ENCODE assay signal across 14 cellular contexts in the genomic region with DNA sequence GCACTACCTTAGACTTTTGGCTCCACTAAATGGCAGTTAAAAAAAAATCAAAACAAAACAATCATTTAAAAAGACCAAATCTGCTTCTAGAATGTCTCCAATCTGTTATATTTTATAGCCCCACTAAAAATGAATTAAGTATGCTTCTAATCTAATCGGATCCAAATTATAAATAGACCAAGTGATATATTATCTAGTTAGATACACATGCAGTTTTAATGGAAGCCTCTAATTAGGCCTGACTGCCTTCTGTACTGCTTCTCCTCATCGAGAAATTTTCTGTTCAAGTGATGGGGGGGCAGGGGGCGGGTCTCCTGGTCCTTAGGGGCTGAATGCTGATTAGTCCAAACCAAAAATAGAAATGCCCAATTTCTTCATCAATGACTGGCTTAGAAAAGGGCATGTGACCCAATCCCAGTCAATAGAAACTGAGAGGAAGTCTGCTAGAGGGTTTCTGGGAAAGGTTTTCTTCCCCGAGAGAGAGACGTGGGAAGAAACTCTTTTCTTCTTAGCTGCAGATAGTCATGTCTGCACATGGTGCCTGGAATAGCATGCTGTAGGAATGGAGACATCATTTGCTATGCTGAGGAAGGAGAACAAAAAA. TPM values are rescaled to one million over a fixed set of nuclear protein-coding genes. Genes with fewer than 3 reads are reported as not detected.
DNase-seq lines count a peak whose midpoint lies in the region; ATAC-seq and TF ChIP-seq lines count a peak whose summit lies in the region.
"Had no signal": no experiment of that assay in that cellular context is flagged by ENCODE, and none has a peak within 500 bp of the region (broad histone marks: within the 10 kb centered on the region; RNA-seq: fewer than 3 reads in every experiment).

No MANE protein-coding gene starts in this region.

- H3K4me2 ChIP-seq in OCI-LY7 (ENCODE audit: low read length) = peak overlapping the region; percentile 63

- H3K36me3 Mint-ChIP-seq in chondrocyte (ENCODE audit: low read depth) = peaks cover 2% of the 10 kb centered on the region
- no peaks in the 10 kb centered on the region for H3K36me3 Mint-ChIP-seq in CD4-positive, alpha-beta T cell (ENCODE audit: low read depth)
- H3K36me3 Mint-ChIP-seq: activated CD4-positive, alpha-beta memory T cell treated with anti-CD3 and anti-CD28 coated beads for 36 hours had no signal

- no peak overlapping the region for H3K27ac Mint-ChIP-seq in chondrocyte (ENCODE audit: unreplicated experiment)
- no peak overlapping the region for H3K27ac Mint-ChIP-seq in CD4-positive, alpha-beta T cell
- H3K27ac Mint-ChIP-seq: activated CD4-positive, alpha-beta memory T cell treated with anti-CD3 and anti-CD28 coated beads for 36 hours; type B pancreatic cell had no signal

- no peaks in the 10 kb centered on the region for H3K9me2 ChIP-seq in OCI-LY7 (ENCODE audit: insufficient read depth, low read length)

- H3K9ac ChIP-seq in endocrine pancreas (ENCODE audit: control insufficient read depth, insufficient read depth, low read length) = no peak overlapping the region

- H3K27me3 ChIP-seq in endocrine pancreas (ENCODE audit: control insufficient read depth, insufficient read depth, low read length) (no peaks in the 10 kb centered on the region), thoracic aorta (replicated peaks; ENCODE audit: insufficient read depth) (no peaks in the 10 kb centered on the region)
- H3K27me3 ChIP-seq in CD4-positive, alpha-beta T cell (ENCODE audit: control insufficient read depth, insufficient read depth, low read length) = no peaks in the 10 kb centered on the region
- H3K27me3 ChIP-seq: adrenal gland had no signal

- no TSS peak for BruUV-seq in OCI-LY7 (replicated peaks; lab: Mats Ljungman, UMichigan)

- H3K4me3 ChIP-seq in OCI-LY7 (ENCODE audit: low read depth, low read length, poor library complexity, severe bottlenecking) = peak overlapping the region; percentile 46
- H3K4me3 ChIP-seq in endocrine pancreas (ENCODE audit: control insufficient read depth, insufficient read depth, low read length) = peak overlapping the region; percentile 53
- peak overlapping the region; percentile 18 for H3K4me3 ChIP-seq in thoracic aorta
- H3K4me3 ChIP-seq: adrenal gland had no signal

- DNase-seq in NCI-H2081 (lab: John Stamatoyannopoulos, UW) = peak; percentile 20 to 46
- DNase-seq in NCI-H2081 treated with DMSO at 0.1 percent for 48 hours (lab: John Stamatoyannopoulos, UW) = no peak
- DNase-seq in OCI-LY7 (ENCODE audit: low spot score) = no peak
- DNase-seq in thoracic aorta (ENCODE audit: low spot score) = no peak
- no peak for DNase-seq in chondrocyte (ENCODE audit: low spot score)
- DNase-seq in CD4-positive, alpha-beta T cell = no peak
- DNase-seq: activated CD4-positive, alpha-beta memory T cell treated with anti-CD3 and anti-CD28 coated beads for 36 hours; adrenal gland; CD4-positive, alpha-beta memory T cell; NCI-H1105 treated with DMSO at 0.1 percent for 48 hours; SIG-M5 had no signal

- H3K27me3 Mint-ChIP-seq in chondrocyte (ENCODE audit: low read depth) = no peaks in the 10 kb centered on the region
- no peaks in the 10 kb centered on the region for H3K27me3 Mint-ChIP-seq in CD4-positive, alpha-beta T cell
- H3K27me3 Mint-ChIP-seq: activated CD4-positive, alpha-beta memory T cell treated with anti-CD3 and anti-CD28 coated beads for 36 hours; CD4-positive, alpha-beta memory T cell; type B pancreatic cell had no signal

- peak overlapping the region; percentile 32 for H3K27ac ChIP-seq in OCI-LY7 (ENCODE audit: low read depth, low read length, poor library complexity, severe bottlenecking)
- H3K27ac ChIP-seq in thoracic aorta = peak overlapping the region in 1 of 2 donors; percentile 36
- no peak overlapping the region for H3K27ac ChIP-seq in CD4-positive, alpha-beta T cell (ENCODE audit: low read depth, low read length)

- CTCF ChIA-PET in OCI-LY7 (lab: Charles Lee; ENCODE audit: unreplicated experiment) = no interaction called here
- CTCF ChIA-PET in CD4-positive, alpha-beta T cell (lab: Charles Lee) = interaction anchor here (0.6 kb wide), 1 partner anchor 790 kb away, joined by 3 read pairs; no protein-coding TSS in a partner anchor

- no peaks in the 10 kb centered on the region for H3K9me3 Mint-ChIP-seq in chondrocyte (ENCODE audit: low read depth)
- no peaks in the 10 kb centered on the region for H3K9me3 Mint-ChIP-seq in CD4-positive, alpha-beta T cell
- H3K9me3 Mint-ChIP-seq: activated CD4-positive, alpha-beta memory T cell treated with anti-CD3 and anti-CD28 coated beads for 36 hours; CD4-positive, alpha-beta memory T cell; type B pancreatic cell had no signal

- H2AFZ ChIP-seq in OCI-LY7 (ENCODE audit: low read length) = peak overlapping the region; percentile 45; the same call in 1 of the 2 replicates

- TF ChIP-seq CTCF in OCI-LY7 (conservative IDR thresholded peaks at IDR 0.05; ENCODE audit: low read length) = no peak
- no peak for TF ChIP-seq CTCF in thoracic aorta (IDR thresholded peaks at IDR 0.05)
- TF ChIP-seq CTCF in chondrocyte (IDR thresholded peaks at IDR 0.05) = no peak
- TF ChIP-seq CTCF in CD4-positive, alpha-beta T cell (IDR thresholded peaks at IDR 0.05) = no peak

- H3K4me1 Mint-ChIP-seq in chondrocyte (ENCODE audit: low read depth) = peaks cover 26% of the 10 kb centered on the region
- H3K4me1 Mint-ChIP-seq in CD4-positive, alpha-beta T cell (ENCODE audit: low read depth) = peaks cover 55% of the 10 kb centered on the region

- intact Hi-C loops in OCI-LY7 (cut with micrococcal nuclease; ENCODE audit: unreplicated experiment) = no loop called here
- intact Hi-C loops in CD4-positive, alpha-beta T cell (cut with DNase I, micrococcal nuclease) = no loop called here

- no peak for ATAC-seq in thoracic aorta (ENCODE audit: insufficient number of reproducible peaks, low FRiP score, low read depth)
- no peak for ATAC-seq in HG02840 (IDR thresholded peaks at IDR 0.05; ENCODE audit: low FRiP score, unreplicated experiment)
- ATAC-seq in CD4-positive, alpha-beta T cell (ENCODE audit: poor library complexity) = no peak

- H3K36me3 ChIP-seq in OCI-LY7 (ENCODE audit: insufficient read depth, low read length) = no peaks in the 10 kb centered on the region
- H3K36me3 ChIP-seq in endocrine pancreas (ENCODE audit: control insufficient read depth, insufficient read depth, low read length) = no peaks in the 10 kb centered on the region
- H3K36me3 ChIP-seq in thoracic aorta = no peaks in the 10 kb centered on the region
- H3K36me3 ChIP-seq: adrenal gland had no signal

- H3K4me1 ChIP-seq in OCI-LY7 (ENCODE audit: insufficient read depth, low read length, poor library complexity, severe bottlenecking) (peaks cover 67% of the 10 kb centered on the region), endocrine pancreas (ENCODE audit: control insufficient read depth, insufficient read depth, low read length) (peaks cover 27% of the 10 kb centered on the region), thoracic aorta (ENCODE audit: control insufficient read depth in 1 of 2, low read depth in 2 of 2) (peaks cover 25 to 65% of the 10 kb centered on the region in 2 donors)

- peaks cover 4% of the 10 kb centered on the region; the same call in 1 of the 2 replicates for H4K20me1 ChIP-seq in OCI-LY7 (ENCODE audit: insufficient read depth, low read length)

- peaks cover 98% of the 10 kb centered on the region for H3K79me2 ChIP-seq in OCI-LY7 (ENCODE audit: insufficient read depth, low read depth, low read length)

- H3K9me3 ChIP-seq in OCI-LY7 (ENCODE audit: low read length) = no peaks in the 10 kb centered on the region
- no peaks in the 10 kb centered on the region for H3K9me3 ChIP-seq in endocrine pancreas (ENCODE audit: control insufficient read depth, low read length)
- H3K9me3 ChIP-seq in thoracic aorta = no peaks in the 10 kb centered on the region
- no peaks in the 10 kb centered on the region for H3K9me3 ChIP-seq in CD4-positive, alpha-beta T cell (ENCODE audit: control insufficient read depth, low read length)
- H3K9me3 ChIP-seq: adrenal gland had no signal

- POLR2A ChIA-PET in OCI-LY7 (lab: Charles Lee) = interaction anchor here (0.9 to 4.3 kb wide), 4 partner anchors 7 to 13 kb away, joined by 5 to 44 read pairs (median 6); partner anchors contain the start of genes CEP57L1 and SESN1
- POLR2A ChIA-PET in CD4-positive, alpha-beta T cell (lab: Charles Lee) = no interaction called here

- no peak overlapping the region for H3K4me3 Mint-ChIP-seq in chondrocyte (ENCODE audit: unreplicated experiment)
- H3K4me3 Mint-ChIP-seq in CD4-positive, alpha-beta T cell = no peak overlapping the region
- H3K4me3 Mint-ChIP-seq: activated CD4-positive, alpha-beta memory T cell treated with anti-CD3 and anti-CD28 coated beads for 36 hours; CD4-positive, alpha-beta memory T cell; type B pancreatic cell had no signal

RNA-seq across cellular contexts. Expression of gene SESN1, which starts 6.9 kb away (rescaled TPM):
- 7.7 and 10.8 TPM in 2 replicates for total RNA-seq in OCI-LY7 (2014; rRNA removed; shearing (Covaris generic))
- total RNA-seq in OCI-LY7 (2022) (13.8 and 14.8 TPM in 2 replicates), thoracic aorta (10 to 100 TPM; 26.2 to 63.1 TPM), chondrocyte (9.2 to 12.2 TPM (median 9.5 TPM) in 3 replicates)
- 10 to 100 TPM; 95.9 to 98.3 TPM for total RNA-seq in CD4-positive, alpha-beta T cell

RNA-seq across cellular contexts. Expression of gene CEP57L1, which starts 7.5 kb away (rescaled TPM):
- total RNA-seq in OCI-LY7 (2014; rRNA removed; shearing (Covaris generic)) = 22.7 and 26.7 TPM in 2 replicates
- total RNA-seq in OCI-LY7 (2022) = 22.5 and 28.2 TPM in 2 replicates
- 10 to 100 TPM in 1 of 2 donors, 1 to 10 TPM in 1; 9.8 to 29.5 TPM for total RNA-seq in thoracic aorta
- 14.0 to 18.3 TPM (median 16.6 TPM) in 3 replicates for total RNA-seq in chondrocyte
- 1 to 10 TPM; 3.8 to 4.8 TPM for total RNA-seq in CD4-positive, alpha-beta T cell

Comparison
In these comparisons a context has a peak if more than half of its experiments do, and no peak if none do; other contexts are left out.
1. DNase-seq: peak in NCI-H2081 (2 of 2); none in NCI-H2081 treated with DMSO at 0.1 percent for 48 hours (single experiment), OCI-LY7 (single experiment), thoracic aorta (single experiment), chondrocyte (single experiment) and CD4-positive, alpha-beta T cell (0 of 10).
2. Peak in every context shown above with its lines, with median percentiles within 50 percentile points of each other: H3K4me3 ChIP-seq.